Comparison of ENCODE assay signal across 8 cellular contexts in the genomic region with DNA sequence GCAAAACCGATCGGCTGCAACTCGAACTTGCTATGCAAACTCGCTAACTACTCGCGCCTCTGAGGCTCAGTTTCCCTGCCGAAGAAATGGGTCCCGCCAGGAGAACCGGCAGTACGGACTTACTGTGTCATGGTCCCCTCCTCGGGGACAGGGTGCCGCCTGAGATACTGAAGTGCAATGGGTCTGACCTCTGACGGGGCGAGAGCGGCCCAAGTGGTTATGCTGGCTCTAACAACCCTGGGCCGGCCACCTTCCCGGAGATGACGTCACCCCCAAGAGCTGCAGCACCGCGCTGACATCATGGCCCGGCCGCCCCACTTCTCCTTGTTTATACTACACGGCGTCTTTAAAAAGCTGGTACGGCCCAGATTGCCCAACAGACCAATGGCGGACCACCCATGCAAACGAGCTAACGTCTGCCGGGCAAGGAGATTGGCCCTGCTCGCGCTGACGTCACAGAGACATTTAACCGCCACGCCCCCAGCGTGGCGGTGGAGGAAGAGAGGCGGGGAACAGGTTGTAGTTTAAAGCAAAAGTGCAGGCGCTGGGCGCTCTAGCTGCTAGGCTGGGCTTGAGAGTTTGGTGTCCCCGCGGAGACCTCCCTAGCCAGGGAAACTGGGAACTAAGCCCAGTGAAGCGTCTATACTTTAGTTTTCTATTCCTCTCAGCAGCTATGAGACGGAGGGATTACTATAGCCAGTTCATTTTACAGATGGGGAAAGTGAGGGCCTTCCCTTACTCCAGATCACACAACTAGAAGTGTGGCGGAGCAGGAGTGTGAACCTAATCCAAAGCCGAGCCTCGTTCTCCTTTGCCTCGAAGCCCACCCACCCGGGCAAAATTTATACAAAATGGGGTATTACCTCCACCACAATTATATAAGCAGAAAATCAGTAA. TPM values are rescaled to one million over a fixed set of nuclear protein-coding genes. Genes with fewer than 3 reads are reported as not detected.
DNase-seq lines count a peak whose midpoint lies in the region; ATAC-seq and TF ChIP-seq lines count a peak whose summit lies in the region.

No MANE protein-coding gene starts in this region.

- H3K27ac Mint-ChIP-seq in H9 (peak overlapping the region; percentile 97 to 100 (median 99)), natural killer cell (peak overlapping the region; percentile 99 to 100)

- H3K4ac ChIP-seq in H9 (ENCODE audit: low read depth, low read length), result peak overlapping the region; percentile 66; the same call in 1 of the 2 replicates

- H3K56ac ChIP-seq in H9 (ENCODE audit: insufficient read length, low read depth, low read length), result no peak overlapping the region

- H2BK12ac ChIP-seq in H9 (ENCODE audit: insufficient read length, low read depth, low read length), result peak overlapping the region; percentile 96

- peak overlapping the region; percentile 49 for H2BK20ac ChIP-seq in H9 (ENCODE audit: low read depth, low read length, poor library complexity, severe bottlenecking)

- intact Hi-C loops in natural killer cell (cut with micrococcal nuclease), result loop anchor here (1.0 to 2.0 kb wide), 3 partner anchors 90 to 149 kb away; partner anchors contain the start of genes CLTB, FAF2, HIGD2A and NOP16

- H3K18ac ChIP-seq in H9 (ENCODE audit: insufficient read length, low read depth, low read length), result peak overlapping the region; percentile 97

- H3K27ac ChIP-seq in H9 (ENCODE audit: insufficient read length, low read depth, low read length), result peak overlapping the region; percentile 85

- H2AFZ ChIP-seq in H9 (ENCODE audit: low read length), result no peak overlapping the region

- H2BK15ac ChIP-seq in H9 (ENCODE audit: low read depth, low read length), result no peak overlapping the region

- no peak overlapping the region for H4K91ac ChIP-seq in H9 (ENCODE audit: insufficient read length, low read depth, low read length)

- H3T11ph ChIP-seq in H9 (ENCODE audit: low read length), result peak overlapping the region; percentile 46

- H4K8ac ChIP-seq in H9 (replicated peaks; ENCODE audit: insufficient read length, low read depth, low read length), result peak overlapping the region; percentile 30

- no peaks in the 10 kb centered on the region for H3K27me3 ChIP-seq in H9 (ENCODE audit: insufficient read depth, low read length)

- peak; percentile 67 to 87 (median 73) for ATAC-seq in natural killer cell

- H3K4me1 Mint-ChIP-seq in H9 (peaks cover 65 to 70% of the 10 kb centered on the region in 2 experiments), natural killer cell (peaks cover 84 to 85% of the 10 kb centered on the region in 2 donors)

- H3K9me3 ChIP-seq in H9 (ENCODE audit: control insufficient read depth, low read depth, low read length), result no peaks in the 10 kb centered on the region

- H3K79me2 ChIP-seq in H9 (ENCODE audit: insufficient read depth, low read length), result peaks cover 35% of the 10 kb centered on the region

- H3K23ac ChIP-seq in H9 (ENCODE audit: insufficient read length, low read depth, low read length), result no peak overlapping the region

- H3K23me2 ChIP-seq in H9 (ENCODE audit: insufficient read length, low read depth, low read length, poor library complexity, severe bottlenecking), result peaks cover 19% of the 10 kb centered on the region

- H3K4me3 ChIP-seq in fibroblast of pulmonary artery (replicated peaks; ENCODE audit: low read depth, low read length), result peak overlapping the region; percentile 99

- H3K4me2 ChIP-seq in H9 (ENCODE audit: insufficient read depth, insufficient read length, low read length), result peak overlapping the region; percentile 44

- H3K14ac ChIP-seq in H9 (ENCODE audit: insufficient read depth, low read length), result peak overlapping the region; percentile 99

- H3K79me1 ChIP-seq in H9 (ENCODE audit: insufficient read depth, low read depth, low read length, poor library complexity, severe bottlenecking), result peaks cover 1% of the 10 kb centered on the region

- no CpG with 5 or more reads among the region's 48 CpGs for WGBS in H9 (ENCODE audit: extremely low coverage, insufficient read length, low lambda C conversion rate)

- peaks cover 13 to 32% (median 32%) of the 10 kb centered on the region in 3 experiments for H3K36me3 Mint-ChIP-seq in H9 (ENCODE audit: insufficient read depth in 1 of 3, low read depth in 3 of 3)
- no peaks in the 10 kb centered on the region for H3K36me3 Mint-ChIP-seq in natural killer cell

- H3K4me1 ChIP-seq in H9 (ENCODE audit: insufficient read depth, low read length), result peaks cover 13% of the 10 kb centered on the region; the same call in 1 of the 2 replicates

- H2BK5ac ChIP-seq in H9 (ENCODE audit: insufficient read length, low read length), result peak overlapping the region; percentile 95

- TF ChIP-seq CTCF in H9 (conservative IDR thresholded peaks at IDR 0.05), result no peak
- no peak for TF ChIP-seq CTCF in fibroblast of pulmonary artery (IDR thresholded peaks at IDR 0.05; ENCODE audit: low read length, missing control alignments)
- TF ChIP-seq CTCF in natural killer cell (IDR thresholded peaks at IDR 0.05), result no peak

- H3K9me3 Mint-ChIP-seq in H9 (no peaks in the 10 kb centered on the region), natural killer cell (no peaks in the 10 kb centered on the region)

- peak overlapping the region; percentile 62 for H2BK120ac ChIP-seq in H9 (ENCODE audit: low read depth, low read length, poor library complexity, severe bottlenecking)

- H3K9ac ChIP-seq in H9 (ENCODE audit: extremely low read depth, insufficient read length, low read length), result peak overlapping the region; percentile 91

- peak overlapping the region; percentile 92 to 99 for H3K4me3 Mint-ChIP-seq in H9
- H3K4me3 Mint-ChIP-seq in natural killer cell, result peak overlapping the region; percentile 97

- peak; percentile 99 for DNase-seq in EL
- peak; percentile 99 for DNase-seq in H9
- DNase-seq in M059J (ENCODE audit: low read depth), result peak; percentile 99
- DNase-seq in activated effector memory CD4-positive, alpha-beta T cell treated with anti-CD3 and anti-CD28 coated beads, Interleukin-2, amount 50 U/mL, for 16 hours, result peak; percentile 99
- DNase-seq in fibroblast of pulmonary artery (ENCODE audit: low read depth), result peak; percentile 100
- DNase-seq in natural killer cell, result peak; percentile 93
- DNase-seq in stimulated activated naive CD4-positive, alpha-beta T cell treated with Interleukin-2 at 50 U/mL for 16 hours (lab: John Stamatoyannopoulos, UW), result peak; percentile 98

- H4K20me1 ChIP-seq in H9 (ENCODE audit: control insufficient read depth, insufficient read depth, insufficient read length), result peaks cover 4% of the 10 kb centered on the region

- H2AK5ac ChIP-seq in H9 (ENCODE audit: insufficient read length, low read length), result no peak overlapping the region

- H4K5ac ChIP-seq in H9 (ENCODE audit: insufficient read length, low read depth, low read length), result peak overlapping the region; percentile 96

- peaks cover 3% of the 10 kb centered on the region; the same call in 1 of the 2 replicates for H3K27me3 Mint-ChIP-seq in H9 (ENCODE audit: low read depth)
- H3K27me3 Mint-ChIP-seq in natural killer cell (ENCODE audit: low read depth in 2 of 2), result no peaks in the 10 kb centered on the region

- peak; percentile 46 for TF ChIP-seq POLR2A in Raji (IDR thresholded peaks at IDR 0.05; ENCODE audit: insufficient read depth, low read depth, low read length)

RNA-seq across cellular contexts. Expression of gene RNF44, which starts 0.7 kb away (rescaled TPM):
- total RNA-seq in H9 (2021) (172 and 175 TPM in 2 replicates), natural killer cell (100 to 1,000 TPM; 297 to 394 (median 359) TPM)
- 1.6 and 3.5 TPM in 2 replicates for total RNA-seq in M059J (2014; rRNA removed; shearing (Covaris generic))

RNA-seq across cellular contexts. Expression of gene CDHR2, which starts 11.3 kb away (rescaled TPM):
- 0.90 TPM in 2 replicates for total RNA-seq in H9 (2021)
- total RNA-seq in M059J (2014; rRNA removed; shearing (Covaris generic)), result not detected in 2 replicates
- total RNA-seq in natural killer cell, result 1 to 10 TPM in 2 of 3 donors, under 1 TPM in 1; 0.75 to 2.2 (median 1.8) TPM

Comparison
In these comparisons a context has a peak if more than half of its experiments do, and no peak if none do; other contexts are left out.
1. Peak in every context shown above with its lines: DNase-seq, ATAC-seq, H3K4me3 ChIP-seq and H3K27ac ChIP-seq.
2. RNA of gene RNF44, which starts 0.7 kb away (total RNA-seq): 297 to 394 TPM in natural killer cell and 172 to 175 TPM in H9; 1.6 to 3.5 TPM in M059J; every median in the first group is over 10 times any median in the second.